1 cellular context compared by ENCODE assay signal in the genomic region with DNA sequence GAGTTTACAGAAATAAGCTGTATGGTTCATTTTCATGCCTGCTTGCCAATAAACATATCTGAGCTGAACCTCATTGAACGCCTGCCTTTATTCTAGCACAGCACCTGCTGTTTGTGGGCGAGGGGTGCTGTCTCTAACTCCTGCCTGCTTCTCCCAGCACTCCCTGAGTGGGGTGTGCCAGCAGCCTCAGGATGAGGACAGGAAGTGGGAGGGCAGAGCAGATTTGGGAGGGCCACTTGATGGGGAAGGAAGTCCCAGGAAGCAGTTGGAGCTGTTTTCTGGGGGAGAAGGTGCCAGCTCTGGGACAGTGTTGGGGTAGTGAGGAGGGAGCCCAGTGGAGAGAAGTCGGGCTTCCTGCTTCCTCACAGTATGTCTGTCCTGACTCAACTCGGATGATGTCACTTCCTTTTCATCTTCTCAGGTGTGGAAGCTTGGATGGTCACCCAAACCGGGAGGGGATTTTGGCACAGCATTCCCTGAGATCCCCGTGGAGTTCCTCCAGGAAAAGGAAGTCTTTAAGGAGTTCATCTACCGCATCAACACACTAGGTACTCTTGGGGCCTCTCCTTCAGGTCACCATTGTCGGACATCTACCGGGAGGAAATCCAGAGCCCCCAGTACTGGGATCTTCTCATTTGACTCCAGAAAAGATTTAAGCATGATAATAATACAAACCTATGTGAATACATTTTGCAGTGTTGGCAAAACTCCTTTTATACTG.
TF ChIP-seq lines count a peak whose summit lies in the region.

No MANE protein-coding gene starts in this region.

TF ChIP-seq in H1, 55 proteins besides CTCF, POLR2A, EP300 and RAD21:
- TF ChIP-seq YY1 (IDR thresholded peaks at IDR 0.05; ENCODE audit: low read depth, low read length) (no peak), POLR2AphosphoS5 (IDR thresholded peaks at IDR 0.05; ENCODE audit: low read depth, low read length) (0 out of 2 replicates have a peak, but pooled peaks have one; percentile 26), HDAC6 (IDR thresholded peaks at IDR 0.05; ENCODE audit: low read depth, low read length) (no peak), GABPA (IDR thresholded peaks at IDR 0.05; ENCODE audit: borderline replicate concordance, insufficient read depth, low read length) (no peak)
TF ChIP-seq in H1: peak in this region for 1.
